In the genomic region with DNA sequence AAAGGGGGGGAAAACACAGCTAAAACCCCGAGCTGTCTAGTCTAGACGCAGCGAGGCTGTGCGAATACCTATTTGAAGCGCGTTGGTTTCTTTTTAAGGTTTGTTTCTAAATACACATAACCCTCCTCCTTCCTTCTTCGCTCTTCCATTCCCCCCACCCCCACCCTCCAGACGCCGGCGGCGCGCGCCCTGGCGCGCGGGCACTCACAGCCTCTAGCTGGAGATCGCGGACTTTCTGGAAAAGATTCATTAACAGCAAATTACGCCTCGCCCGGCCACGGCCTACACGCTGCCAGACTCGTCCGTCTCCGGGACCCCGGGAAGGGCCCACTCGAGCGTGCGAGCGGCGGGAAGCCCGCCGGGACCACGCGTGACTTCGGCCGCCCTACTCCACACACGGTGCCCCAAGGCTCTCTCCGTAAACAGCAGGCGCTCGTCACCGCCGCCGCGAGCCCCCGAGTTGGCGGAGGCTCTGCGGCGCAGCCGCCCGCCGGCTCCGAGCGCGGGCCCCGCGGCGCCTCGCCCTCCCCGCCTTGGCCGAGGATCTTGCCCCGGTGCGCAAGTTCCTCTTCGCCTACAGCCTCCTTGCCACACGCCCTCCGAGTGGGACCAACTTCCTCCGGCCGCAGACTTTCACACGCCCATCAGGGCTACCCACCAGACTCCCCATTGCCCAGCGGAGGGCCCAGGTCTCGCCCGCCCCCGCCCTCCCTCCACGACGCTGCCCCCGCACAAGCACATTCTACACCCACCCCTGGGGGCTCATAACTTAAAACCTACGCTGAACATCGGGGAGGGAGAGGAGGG, we compare ENCODE assay signal across 1 cellular context.
TF ChIP-seq lines count a peak whose summit lies in the region.

No MANE protein-coding gene starts in this region.

TF ChIP-seq in IMR-90, 13 proteins besides CTCF, POLR2A, EP300 and RAD21:
- no peak for TF ChIP-seq FOS (IDR thresholded peaks at IDR 0.05; ENCODE audit: low read depth, low read length)
- TF ChIP-seq NFE2L2 (IDR thresholded peaks at IDR 0.05; ENCODE audit: low read depth, low read length): no peak
- TF ChIP-seq ELK1 (IDR thresholded peaks at IDR 0.05; ENCODE audit: borderline replicate concordance, low read depth, low read length): no peak
- no peak for TF ChIP-seq RFX5 (IDR thresholded peaks at IDR 0.05; ENCODE audit: low read depth, low read length)
- TF ChIP-seq USF2 (IDR thresholded peaks at IDR 0.05; ENCODE audit: low read depth, low read length): no peak
- TF ChIP-seq CHD1 (IDR thresholded peaks at IDR 0.05; ENCODE audit: low read depth, low read length): no peak
- no peak for TF ChIP-seq MXI1 (IDR thresholded peaks at IDR 0.05; ENCODE audit: borderline replicate concordance, low read depth, low read length)
